Comparison of ENCODE assay signal across 12 cellular contexts in the genomic region with DNA sequence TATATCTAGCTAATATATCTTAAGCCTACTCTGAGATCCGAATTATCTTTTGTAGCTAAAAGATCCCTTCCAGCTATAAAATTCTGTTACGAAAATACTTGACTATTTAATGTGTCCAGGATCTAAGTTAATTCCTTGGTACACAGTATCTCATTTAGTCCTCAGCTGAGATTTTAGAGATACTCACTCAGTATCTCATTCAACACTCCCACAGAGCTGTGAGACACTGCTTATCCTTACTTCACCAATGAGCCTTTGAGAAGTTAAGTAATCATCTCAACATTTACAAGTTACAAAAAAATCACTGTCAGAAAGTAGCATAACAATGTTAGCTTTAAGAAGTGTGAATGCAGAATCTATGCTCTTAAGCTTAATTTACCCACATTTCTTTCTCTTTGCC.
A peak's percentile ranks its signal among the peaks of the same experiment; 100 is the strongest.
DNase-seq lines count a peak whose midpoint lies in the region; ATAC-seq and TF ChIP-seq lines count a peak whose summit lies in the region.
"Had no signal": no experiment of that assay in that cellular context is flagged by ENCODE, and none has a peak within 500 bp of the region (broad histone marks: within the 10 kb centered on the region; RNA-seq: fewer than 3 reads in every experiment).

No MANE protein-coding gene starts in this region.

- no peaks in the 10 kb centered on the region for H3K9me3 ChIP-seq in muscle layer of colon (ENCODE audit: low read length)
- no peaks in the 10 kb centered on the region for H3K9me3 ChIP-seq in Karpas-422 (ENCODE audit: low read length)
- H3K9me3 ChIP-seq: BLaER1 treated with 17β-estradiol and CSF1 and Interleukin-3, amounts not matched to agents 10 nM and 100 nM had no signal

- no peak for TF ChIP-seq CTCF in HFFc6 (IDR thresholded peaks at IDR 0.05)
- no peak for TF ChIP-seq CTCF in dorsolateral prefrontal cortex (IDR thresholded peaks at IDR 0.05 in 54 of 56, conservative IDR thresholded peaks at IDR 0.05 in 2 of 56; ENCODE audit: low read depth in 1 of 56, partially characterized antibody in 56 of 56)
- TF ChIP-seq CTCF in type B pancreatic cell (conservative IDR thresholded peaks at IDR 0.05) = no peak

- H3K27ac Mint-ChIP-seq in HFFc6 (no peak overlapping the region), type B pancreatic cell (no peak overlapping the region)
- H3K27ac Mint-ChIP-seq in activated CD4-positive, alpha-beta T cell treated with anti-CD3 and anti-CD28 coated beads for 36 hours = no peak overlapping the region
- H3K27ac Mint-ChIP-seq: CD4-positive, CD25-positive, alpha-beta regulatory T cell had no signal

- ATAC-seq in GM21423 (IDR thresholded peaks at IDR 0.05; ENCODE audit: unreplicated experiment) = no peak
- no peak for ATAC-seq in activated CD4-positive, alpha-beta T cell treated with anti-CD3 and anti-CD28 coated beads for 36 hours

- DNase-seq in HFFc6 (no peak), dorsolateral prefrontal cortex (no peak), type B pancreatic cell (ENCODE audit: extremely low spot score, unreplicated experiment) (no peak), Karpas-422 (no peak)
- no peak for DNase-seq in activated CD4-positive, alpha-beta T cell treated with anti-CD3 and anti-CD28 coated beads for 36 hours
- DNase-seq: CD4-positive, CD25-positive, alpha-beta regulatory T cell; DMS53; GF-D8; HCEC 1CT had no signal

- H3K4me3 ChIP-seq in dorsolateral prefrontal cortex (peak overlapping the region in 30 of 59 donors; percentile 3 to 61 (median 48)), muscle layer of colon (ENCODE audit: low read depth in 1 of 2, low read length in 2 of 2) (no peak overlapping the region), Karpas-422 (ENCODE audit: low read length) (no peak overlapping the region)
- H3K4me3 ChIP-seq: BLaER1 treated with 17β-estradiol and CSF1 and Interleukin-3, amounts not matched to agents 10 nM and 100 nM had no signal

- H3K9me3 Mint-ChIP-seq in HFFc6 = no peaks in the 10 kb centered on the region
- H3K9me3 Mint-ChIP-seq in type B pancreatic cell = peaks cover 4% of the 10 kb centered on the region
- no peaks in the 10 kb centered on the region for H3K9me3 Mint-ChIP-seq in activated CD4-positive, alpha-beta T cell treated with anti-CD3 and anti-CD28 coated beads for 36 hours (ENCODE audit: low read depth)

- H3K9me2 ChIP-seq in Karpas-422 (replicated peaks; ENCODE audit: insufficient read depth, low read length) = no peaks in the 10 kb centered on the region

- H3K27me3 Mint-ChIP-seq in HFFc6 (ENCODE audit: insufficient read depth) (peaks cover 11% of the 10 kb centered on the region; the same call in 1 of the 2 replicates), type B pancreatic cell (peaks cover 3% of the 10 kb centered on the region)
- peaks cover 7% of the 10 kb centered on the region for H3K27me3 Mint-ChIP-seq in activated CD4-positive, alpha-beta T cell treated with anti-CD3 and anti-CD28 coated beads for 36 hours
- H3K27me3 Mint-ChIP-seq: CD4-positive, CD25-positive, alpha-beta regulatory T cell had no signal

- no peak overlapping the region for H2AFZ ChIP-seq in Karpas-422 (ENCODE audit: low read length)

- intact Hi-C loops in dorsolateral prefrontal cortex (cut with DNase I) = loop anchor here in 1 of 2 donors (5.0 kb wide), 2 partner anchors 107 to 182 kb away; no protein-coding TSS in a partner anchor
- intact Hi-C loops in activated CD4-positive, alpha-beta T cell treated with anti-CD3 and anti-CD28 coated beads for 36 hours (cut with DNase I, micrococcal nuclease) = no loop called here

- POLR2A ChIA-PET in activated CD4-positive, alpha-beta T cell treated with anti-CD3 and anti-CD28 coated beads for 36 hours (lab: Charles Lee) = no interaction called here

- CTCF ChIA-PET in activated CD4-positive, alpha-beta T cell treated with anti-CD3 and anti-CD28 coated beads for 36 hours (lab: Charles Lee) = interaction anchor here (0.6 to 1.0 kb wide), 2 partner anchors 49 to 271 kb away, joined by 3 read pairs; no protein-coding TSS in a partner anchor

- peaks cover 23% of the 10 kb centered on the region for H3K4me1 ChIP-seq in muscle layer of colon (ENCODE audit: insufficient read depth, low read length)
- H3K4me1 ChIP-seq in Karpas-422 (ENCODE audit: low read length) = no peaks in the 10 kb centered on the region

- H3K27ac ChIP-seq in dorsolateral prefrontal cortex = peak overlapping the region in 8 of 59 donors; percentile 1 to 85 (median 22)
- peak overlapping the region; percentile 15 for H3K27ac ChIP-seq in muscle layer of colon (ENCODE audit: low read depth, low read length)
- no peak overlapping the region for H3K27ac ChIP-seq in Karpas-422 (ENCODE audit: low read length)
- H3K27ac ChIP-seq: BLaER1 treated with 17β-estradiol and CSF1 and Interleukin-3, amounts not matched to agents 10 nM and 100 nM had no signal

- H3K9ac ChIP-seq in muscle layer of colon (ENCODE audit: low read length) (no peak overlapping the region), Karpas-422 (ENCODE audit: low read length) (no peak overlapping the region)
- H3K9ac ChIP-seq: BLaER1 treated with 17β-estradiol and CSF1 and Interleukin-3, amounts not matched to agents 10 nM and 100 nM had no signal

- no peaks in the 10 kb centered on the region for H3K79me2 ChIP-seq in Karpas-422 (ENCODE audit: low read length)

- H3K36me3 Mint-ChIP-seq in HFFc6 (ENCODE audit: low read depth) (peaks cover 26% of the 10 kb centered on the region; the same call in 1 of the 2 replicates), type B pancreatic cell (peaks cover 20% of the 10 kb centered on the region)
- H3K36me3 Mint-ChIP-seq in activated CD4-positive, alpha-beta T cell treated with anti-CD3 and anti-CD28 coated beads for 36 hours (ENCODE audit: low read depth) = no peaks in the 10 kb centered on the region
- H3K36me3 Mint-ChIP-seq: CD4-positive, CD25-positive, alpha-beta regulatory T cell had no signal

- no peaks in the 10 kb centered on the region for H4K20me1 ChIP-seq in Karpas-422 (ENCODE audit: insufficient read depth, low read depth, low read length)
- H4K20me1 ChIP-seq: BLaER1 treated with 17β-estradiol and CSF1 and Interleukin-3, amounts not matched to agents 10 nM and 100 nM had no signal

- no peaks in the 10 kb centered on the region for H3K27me3 ChIP-seq in dorsolateral prefrontal cortex
- H3K27me3 ChIP-seq in muscle layer of colon (ENCODE audit: control insufficient read depth in 1 of 2, insufficient read depth in 2 of 2, low read length in 2 of 2) = no peaks in the 10 kb centered on the region
- H3K27me3 ChIP-seq in Karpas-422 (ENCODE audit: low read length) = no peaks in the 10 kb centered on the region
- H3K27me3 ChIP-seq: BLaER1 treated with 17β-estradiol and CSF1 and Interleukin-3, amounts not matched to agents 10 nM and 100 nM had no signal

- H3K36me3 ChIP-seq in muscle layer of colon (ENCODE audit: insufficient read depth, low read length) (peaks cover 4% of the 10 kb centered on the region), Karpas-422 (ENCODE audit: insufficient read depth, low read length) (no peaks in the 10 kb centered on the region)
- H3K36me3 ChIP-seq: BLaER1 treated with 17β-estradiol and CSF1 and Interleukin-3, amounts not matched to agents 10 nM and 100 nM had no signal

- no peak overlapping the region for H3K4me2 ChIP-seq in Karpas-422 (ENCODE audit: low read depth, low read length, poor library complexity, severe bottlenecking)
- H3K4me2 ChIP-seq: BLaER1 treated with 17β-estradiol and CSF1 and Interleukin-3, amounts not matched to agents 10 nM and 100 nM had no signal

- H3K4me3 Mint-ChIP-seq in HFFc6 (peak overlapping the region; percentile 86; the same call in 1 of the 2 replicates), type B pancreatic cell (peak overlapping the region; percentile 90)
- H3K4me3 Mint-ChIP-seq in activated CD4-positive, alpha-beta T cell treated with anti-CD3 and anti-CD28 coated beads for 36 hours = no peak overlapping the region
- H3K4me3 Mint-ChIP-seq: CD4-positive, CD25-positive, alpha-beta regulatory T cell had no signal

- H3K4me1 Mint-ChIP-seq in HFFc6 (ENCODE audit: low read depth) (peaks cover 46% of the 10 kb centered on the region), type B pancreatic cell (ENCODE audit: unreplicated experiment) (peaks cover 54% of the 10 kb centered on the region)
- H3K4me1 Mint-ChIP-seq in activated CD4-positive, alpha-beta T cell treated with anti-CD3 and anti-CD28 coated beads for 36 hours = no peaks in the 10 kb centered on the region
- H3K4me1 Mint-ChIP-seq: CD4-positive, CD25-positive, alpha-beta regulatory T cell had no signal

Comparison
In these comparisons a context has a peak if more than half of its experiments do, and no peak if none do; other contexts are left out.
1. H3K4me3 ChIP-seq: peak in dorsolateral prefrontal cortex (30 of 59); none in muscle layer of colon (0 of 2) and Karpas-422 (single experiment).